In the genomic region with DNA sequence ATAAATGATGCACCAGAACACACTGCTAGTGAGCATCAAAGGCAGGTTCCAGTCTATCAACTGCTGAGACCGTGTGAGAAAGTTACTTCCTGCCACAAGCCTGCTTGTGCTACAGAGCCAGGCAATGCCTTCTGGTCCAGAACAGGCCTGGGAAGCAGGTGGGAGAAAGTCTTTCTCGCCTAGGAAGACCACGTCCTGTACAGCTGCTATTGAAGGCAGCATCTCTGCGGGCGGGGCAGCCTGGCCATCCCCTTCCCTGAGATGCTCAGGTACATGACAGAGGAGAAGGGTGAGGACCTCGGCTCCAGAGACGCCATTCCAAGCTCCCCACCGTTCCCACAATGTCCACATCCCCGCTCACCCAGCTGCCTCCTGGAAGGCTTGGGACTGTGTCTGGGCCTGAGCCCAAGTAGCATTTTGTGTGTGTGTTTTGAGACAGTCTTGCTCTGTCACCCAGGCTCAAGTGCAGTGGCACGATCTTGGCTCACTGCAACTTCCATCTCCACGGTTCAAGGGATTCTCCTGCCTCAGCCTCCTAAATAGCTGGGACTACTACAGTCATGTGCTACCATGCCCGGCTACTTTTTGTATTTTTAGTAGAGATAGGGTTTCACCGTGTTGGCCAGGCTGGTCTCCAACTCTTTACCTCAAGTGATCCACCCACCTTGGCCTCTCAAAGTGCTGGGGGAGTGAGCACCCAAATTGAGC, we compare ENCODE assay signal across 10 cellular contexts.
A peak's percentile ranks its signal among the peaks of the same experiment; 100 is the strongest.
DNase-seq lines count a peak whose midpoint lies in the region; ATAC-seq and TF ChIP-seq lines count a peak whose summit lies in the region.
"Had no signal": no experiment of that assay in that cellular context is flagged by ENCODE, and none has a peak within 500 bp of the region (broad histone marks: within the 10 kb centered on the region; RNA-seq: fewer than 3 reads in every experiment).

No MANE protein-coding gene starts in this region.

- H3K9me3 ChIP-seq in BLaER1, result peaks cover 12% of the 10 kb centered on the region
- peaks cover 9% of the 10 kb centered on the region for H3K9me3 ChIP-seq in KOPT-K1 (ENCODE audit: insufficient read depth, low read length, poor library complexity, severe bottlenecking)

- no peaks in the 10 kb centered on the region for H4K20me1 ChIP-seq in BLaER1

- H3K27ac Mint-ChIP-seq in central memory CD8-positive, alpha-beta T cell (ENCODE audit: low read depth), result peak overlapping the region; percentile 99
- peak overlapping the region; percentile 75 to 85 (median 83) for H3K27ac Mint-ChIP-seq in nephron

- H3K36me3 ChIP-seq in BLaER1 (peaks cover 16% of the 10 kb centered on the region), KOPT-K1 (ENCODE audit: insufficient read depth, low read length) (0 out of 2 replicates have a peak, but pooled peaks cover under 1% of the 10 kb centered on the region)

- no peak for TF ChIP-seq CTCF in nephron (IDR thresholded peaks at IDR 0.05; ENCODE audit: unreplicated experiment in 3 of 3)

- peak overlapping the region; percentile 60 for H3K4me3 Mint-ChIP-seq in central memory CD8-positive, alpha-beta T cell
- H3K4me3 Mint-ChIP-seq in nephron, result peak overlapping the region; percentile 32 to 78 (median 63)

- no peaks in the 10 kb centered on the region for H3K27me3 Mint-ChIP-seq in central memory CD8-positive, alpha-beta T cell
- H3K27me3 Mint-ChIP-seq in nephron (ENCODE audit: low read depth), result no peaks in the 10 kb centered on the region

- peaks cover 36% of the 10 kb centered on the region for H3K4me1 Mint-ChIP-seq in central memory CD8-positive, alpha-beta T cell
- peaks cover 27% of the 10 kb centered on the region for H3K4me1 Mint-ChIP-seq in nephron

- H3K9ac ChIP-seq in BLaER1, result peak overlapping the region; percentile 70

- H3K4me2 ChIP-seq in BLaER1, result peak overlapping the region; percentile 89

- ATAC-seq in central memory CD8-positive, alpha-beta T cell (replicated peaks; ENCODE audit: extremely low read depth, poor library complexity, severe bottlenecking), result peak; percentile 9
- ATAC-seq in HG03565 (IDR thresholded peaks at IDR 0.05; ENCODE audit: unreplicated experiment), result no peak
- no peak for ATAC-seq in HG03045 (IDR thresholded peaks at IDR 0.05; ENCODE audit: unreplicated experiment)
- ATAC-seq in HG03442 (IDR thresholded peaks at IDR 0.05; ENCODE audit: unreplicated experiment), result no peak

- peak overlapping the region; percentile 26 for H3K4me3 ChIP-seq in BLaER1

- DNase-seq in central memory CD8-positive, alpha-beta T cell (ENCODE audit: low spot score in 2 of 2), result peak in 1 of 2 donors; percentile 42
- DNase-seq in nucleus accumbens (lab: John Stamatoyannopoulos, UW), result no peak
- DNase-seq: DMS79 treated with DMSO at 0.1 percent for 48 hours, NCI-H1048 had no signal

- peaks cover 29% of the 10 kb centered on the region for H3K36me3 Mint-ChIP-seq in central memory CD8-positive, alpha-beta T cell (ENCODE audit: insufficient read depth)
- peaks cover 27% of the 10 kb centered on the region for H3K36me3 Mint-ChIP-seq in nephron (ENCODE audit: low read depth)

- no peaks in the 10 kb centered on the region for H3K27me3 ChIP-seq in BLaER1

- no peaks in the 10 kb centered on the region for H3K9me3 Mint-ChIP-seq in central memory CD8-positive, alpha-beta T cell
- H3K9me3 Mint-ChIP-seq in nephron, result peaks cover 7% of the 10 kb centered on the region

- H3K27ac ChIP-seq in BLaER1 (peak overlapping the region; percentile 84), KOPT-K1 (ENCODE audit: low read depth, low read length, poor library complexity, severe bottlenecking) (peak overlapping the region; percentile 90)

- peaks cover 69% of the 10 kb centered on the region for H3K4me1 ChIP-seq in BLaER1
